Comparison of ENCODE assay signal across 8 cellular contexts in the genomic region with DNA sequence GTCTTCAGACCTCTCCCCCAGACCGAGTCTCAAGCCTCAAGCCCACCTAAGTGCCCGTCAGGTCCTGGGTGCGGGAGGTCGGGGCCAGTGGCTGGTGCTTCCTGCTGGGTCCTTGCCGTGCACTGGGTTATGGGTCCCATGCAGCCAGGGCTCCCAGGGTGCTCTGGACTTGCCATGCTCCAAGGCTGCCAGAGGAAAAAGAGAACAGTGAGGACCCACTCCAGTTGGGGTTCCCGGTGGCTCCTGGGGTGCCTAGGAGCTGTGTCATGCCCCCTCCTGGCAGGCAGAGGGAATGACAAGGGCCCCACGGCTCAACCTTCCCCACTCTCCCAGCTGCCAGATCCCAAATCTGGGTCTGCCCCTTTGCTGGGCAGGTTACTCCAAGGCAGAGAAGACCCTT. TPM values are rescaled to one million over a fixed set of nuclear protein-coding genes. Genes with fewer than 3 reads are reported as not detected.
DNase-seq lines count a peak whose midpoint lies in the region; ATAC-seq, FAIRE-seq and TF ChIP-seq lines count a peak whose summit lies in the region.
"Had no signal": no experiment of that assay in that cellular context is flagged by ENCODE, and none has a peak within 500 bp of the region (broad histone marks: within the 10 kb centered on the region; RNA-seq: fewer than 3 reads in every experiment).

No MANE protein-coding gene starts in this region.

- peaks cover 43% of the 10 kb centered on the region for H3K79me2 ChIP-seq in GM12878 (ENCODE audit: control insufficient read depth, insufficient read depth, low read length)

- RAD21 ChIA-PET in GM12878 (lab: Charles Lee; ENCODE audit: unreplicated experiment): interaction anchor here (1.0 to 29.0 kb wide), 3 partner anchors 8 to 70 kb away, joined by 3 to 578 read pairs (median 78); partner anchors contain the start of gene CYLD

- peaks cover 44% of the 10 kb centered on the region for H3K36me3 ChIP-seq in CD8-positive, alpha-beta T cell (ENCODE audit: insufficient read depth, low read length)
- H3K36me3 ChIP-seq in GM12878 (ENCODE audit: control insufficient read depth in 2 of 2, insufficient read depth in 2 of 2, low read length in 1 of 2): peaks cover 11 to 25% of the 10 kb centered on the region in 2 experiments

- peaks cover 4% of the 10 kb centered on the region for H3K9me3 ChIP-seq in CD8-positive, alpha-beta T cell (ENCODE audit: low read length)
- H3K9me3 ChIP-seq in GM12878 (replicated peaks; ENCODE audit: control insufficient read depth, insufficient read depth, low read length): peaks cover 15% of the 10 kb centered on the region

- H3K4me3 Mint-ChIP-seq in CD8-positive, alpha-beta T cell: no peak overlapping the region
- peak overlapping the region in 6 of 10 donors; percentile 30 to 60 (median 44) for H3K4me3 Mint-ChIP-seq in naive thymus-derived CD8-positive, alpha-beta T cell

- no peaks in the 10 kb centered on the region for H3K27me3 ChIP-seq in CD8-positive, alpha-beta T cell (ENCODE audit: insufficient read depth, low read length)
- H3K27me3 ChIP-seq in GM12878 (replicated peaks in 1 of 2; ENCODE audit: control insufficient read depth in 2 of 2, insufficient read depth in 2 of 2, low read length in 1 of 2): no peaks in the 10 kb centered on the region

- H3K4me1 Mint-ChIP-seq in CD8-positive, alpha-beta T cell (ENCODE audit: low read depth): peaks cover 57% of the 10 kb centered on the region
- peaks cover 26 to 58% (median 56%) of the 10 kb centered on the region in 4 donors for H3K4me1 Mint-ChIP-seq in naive thymus-derived CD8-positive, alpha-beta T cell

- peaks cover 2% of the 10 kb centered on the region for H3K9me3 Mint-ChIP-seq in CD8-positive, alpha-beta T cell
- peaks cover 0 to 15% (median 3%) of the 10 kb centered on the region in 9 donors for H3K9me3 Mint-ChIP-seq in naive thymus-derived CD8-positive, alpha-beta T cell

- BruUV-seq in GM12878 (replicated peaks; lab: Mats Ljungman, UMichigan): no TSS peak

- ATAC-seq in CD8-positive, alpha-beta T cell: no peak
- ATAC-seq in GM12878: no peak
- ATAC-seq in naive thymus-derived CD8-positive, alpha-beta T cell: no peak
- no peak for ATAC-seq in HG02610 (IDR thresholded peaks at IDR 0.05; ENCODE audit: unreplicated experiment)

- H3K27me3 Mint-ChIP-seq in CD8-positive, alpha-beta T cell (ENCODE audit: low read depth): no peaks in the 10 kb centered on the region
- H3K27me3 Mint-ChIP-seq in naive thymus-derived CD8-positive, alpha-beta T cell: no peaks in the 10 kb centered on the region

- H3K36me3 Mint-ChIP-seq in CD8-positive, alpha-beta T cell: peaks cover 77% of the 10 kb centered on the region
- H3K36me3 Mint-ChIP-seq in naive thymus-derived CD8-positive, alpha-beta T cell: peaks cover 8 to 65% (median 41%) of the 10 kb centered on the region in 3 donors

- in situ Hi-C loops in GM12878 (cut with MboI): no loop called here
- in situ Hi-C loops in KBM-7 (cut with MboI; ENCODE audit: low pct_unique_long_range_greater_than_20kb, low sequenced_read_pairs): no loop called here

- no peak overlapping the region for H3K27ac ChIP-seq in CD8-positive, alpha-beta T cell (ENCODE audit: low read depth, low read length)
- no peak overlapping the region for H3K27ac ChIP-seq in GM12878 (ENCODE audit: control insufficient read depth, insufficient read depth)

- intact Hi-C loops in CD8-positive, alpha-beta T cell (cut with DNase I, micrococcal nuclease): no loop called here
- intact Hi-C loops in GM12878 (cut with micrococcal nuclease; ENCODE audit: unreplicated experiment): no loop called here

- CTCF ChIA-PET in CD8-positive, alpha-beta T cell (lab: Charles Lee): interaction anchor here (0.7 to 6.3 kb wide), 6 partner anchors 8 to 129 kb away, joined by 3 to 111 read pairs (median 4); no protein-coding TSS in a partner anchor
- CTCF ChIA-PET in GM12878 (lab: Yijun Ruan, JAX): interaction anchor here (0.7 to 20.9 kb wide), 13 partner anchors 10 to 132 kb away, joined by 3 to 636 read pairs (median 4); no protein-coding TSS in a partner anchor

- no peak overlapping the region for H3K4me3 ChIP-seq in CD8-positive, alpha-beta T cell (ENCODE audit: low read depth, low read length)
- no peak overlapping the region for H3K4me3 ChIP-seq in GM12878

- POLR2A ChIA-PET in CD8-positive, alpha-beta T cell (lab: Charles Lee): no interaction called here
- POLR2A ChIA-PET in GM12878 (lab: Charles Lee): interaction anchor here (1.2 to 5.2 kb wide), 5 partner anchors 19 to 67 kb away, joined by 3 to 42 read pairs (median 6); no protein-coding TSS in a partner anchor
- POLR2A ChIA-PET in naive thymus-derived CD8-positive, alpha-beta T cell (lab: Charles Lee): interaction anchor here (1.5 to 6.3 kb wide), 3 partner anchors 9 to 68 kb away, joined by 3 to 51 read pairs (median 10); no protein-coding TSS in a partner anchor

- H2AFZ ChIP-seq in GM12878 (ENCODE audit: control insufficient read depth, low read depth, low read length): no peak overlapping the region

- FAIRE-seq in GM18507 (lab: Jason Lieb, UNC): peak; percentile 46
- FAIRE-seq in GM12878 (lab: Jason Lieb, UNC): no peak

- TF ChIP-seq CTCF in CD8-positive, alpha-beta T cell (IDR thresholded peaks at IDR 0.05): peak; percentile 42
- TF ChIP-seq CTCF in GM12878 (IDR thresholded peaks at IDR 0.05 in 2 of 3, conservative IDR thresholded peaks at IDR 0.05 in 1 of 3; ENCODE audit: control insufficient read depth in 2 of 3, extremely low read depth in 1 of 3, insufficient read depth in 1 of 3, low read depth in 3 of 3, low read length in 3 of 3): peak; percentile 34 to 64 (median 62)

- no peak for TF ChIP-seq POLR2A in GM12878 (IDR thresholded peaks at IDR 0.05; ENCODE audit: low read depth, low read length)

- H4K20me1 ChIP-seq in GM12878 (ENCODE audit: control insufficient read depth, insufficient read depth): no peaks in the 10 kb centered on the region

- 79% methylated on average over 7 of the region's 7 CpGs for WGBS in GM12878 (ENCODE audit: insufficient coverage, insufficient replicate concordance, low lambda C conversion rate, missing lambda C conversion rate)

- TF ChIP-seq EP300 in GM12878 (IDR thresholded peaks at IDR 0.05; ENCODE audit: borderline replicate concordance in 1 of 2, control insufficient read depth in 1 of 2, low read depth in 2 of 2, low read length in 2 of 2): no peak

- peaks cover 40% of the 10 kb centered on the region for H3K4me1 ChIP-seq in CD8-positive, alpha-beta T cell (ENCODE audit: insufficient read depth, low read length)
- peaks cover 12% of the 10 kb centered on the region for H3K4me1 ChIP-seq in GM12878 (ENCODE audit: control insufficient read depth, insufficient read depth, low read length)

- H3K4me2 ChIP-seq in GM12878 (ENCODE audit: control insufficient read depth, insufficient read depth): no peak overlapping the region

- no peak overlapping the region for H3K9ac ChIP-seq in GM12878 (ENCODE audit: control insufficient read depth, insufficient read depth, low read length)

- TF ChIP-seq RAD21 in GM12878 (IDR thresholded peaks at IDR 0.05; ENCODE audit: insufficient read depth, low read depth, low read length): 0 out of 2 replicates have a peak, but pooled peaks have one; percentile 12

- no peak for DNase-seq in CD8-positive, alpha-beta T cell
- DNase-seq in GM18507 (ENCODE audit: extremely low spot score, insufficient read length, low read depth) (no peak), GM12878 (ENCODE audit: low read depth, low spot score) (no peak), occipital lobe (lab: John Stamatoyannopoulos, UW) (no peak), KBM-7 (no peak)
- DNase-seq in naive thymus-derived CD8-positive, alpha-beta T cell: no peak
- DNase-seq: NCI-H774 had no signal

- peak overlapping the region; percentile 70 for H3K27ac Mint-ChIP-seq in CD8-positive, alpha-beta T cell
- H3K27ac Mint-ChIP-seq in naive thymus-derived CD8-positive, alpha-beta T cell: peak overlapping the region; percentile 80 to 98 (median 92)

- SMC1A ChIA-PET in GM12878 (lab: Charles Lee; ENCODE audit: uncharacterized antibody, unreplicated experiment): interaction anchor here (0.6 to 24.8 kb wide), 5 partner anchors 11 to 464 kb away, joined by 3 to 600 read pairs (median 112); partner anchors contain the start of genes CYLD and NOD2

RNA-seq across cellular contexts. Expression of gene SNX20, which starts 3.8 kb away (rescaled TPM):
- 10 to 100 TPM; 18.6 to 20.1 TPM for total RNA-seq in CD8-positive, alpha-beta T cell
- 27.1 and 29.2 TPM in 2 replicates for total RNA-seq in GM12878 (2013; cell fraction: nucleolus; rRNA removed)
- total RNA-seq in GM12878 (2014; rRNA removed) (21.9 and 22.3 TPM in 2 replicates), GM12878 (2014; rRNA removed; fragmentation: Illumina TruSeq; extraction: Trizol) (20.2 and 21.9 TPM in 2 replicates), GM12878 (2021) (21.4 and 24.1 TPM in 2 replicates), occipital lobe (0.16 TPM)
- polyA plus RNA-seq in GM12878 (2011; ENCODE audit: low read depth): 8.8 TPM
- polyA plus RNA-seq in GM12878 (2011; rRNA removed) (24.3 and 30.8 TPM in 2 replicates), GM12878 (2014; fragmentation: Illumina TruSeq; extraction: Trizol) (21.4 and 25.0 TPM in 2 replicates), GM12878 (2014; fragmentation: Nextera tagmentation; extraction: Ambion mirVana) (1 to 10 TPM; 4.6 to 6.9 TPM), GM12878 (2014; rRNA removed) (23.6 and 26.3 TPM in 2 replicates), GM12878 (2016; fragmentation: Nextera tagmentation; extraction: Ambion mirVana) (10 to 100 TPM; 18.1 to 22.2 TPM)
- 28.4 and 32.0 TPM in 2 replicates for polyA plus RNA-seq in GM12878 (2011; cell fraction: cytosol; rRNA removed)
- 25.9 and 28.6 TPM in 2 replicates for polyA plus RNA-seq in GM12878 (2011; cell fraction: nucleus; rRNA removed)
- polyA plus RNA-seq in GM12878 (2012): 12.8 and 16.6 TPM in 2 replicates
- 17.4 and 23.7 TPM in 2 replicates for polyA minus RNA-seq in GM12878 (2011; rRNA and poly(A)+ RNA removed)
- polyA minus RNA-seq in GM12878 (2011; cell fraction: cytosol; rRNA and poly(A)+ RNA removed): 11.6 and 14.7 TPM in 2 replicates
- polyA minus RNA-seq in GM12878 (2011; cell fraction: nucleus; rRNA and poly(A)+ RNA removed): 9.4 and 13.3 TPM in 2 replicates
- 10 to 100 TPM; 38.3 to 42.8 TPM for total RNA-seq in naive thymus-derived CD8-positive, alpha-beta T cell
- 10 to 100 TPM; 31.1 to 50.4 (median 34.4) TPM for polyA plus RNA-seq in naive thymus-derived CD8-positive, alpha-beta T cell

RNA-seq across cellular contexts. Expression of gene NOD2, which starts 16.1 kb away (rescaled TPM):
- under 1 TPM; 0.86 to 0.90 TPM for total RNA-seq in CD8-positive, alpha-beta T cell
- 190 and 241 TPM in 2 replicates for total RNA-seq in GM12878 (2013; cell fraction: nucleolus; rRNA removed)
- total RNA-seq in GM12878 (2014; rRNA removed): 9.9 and 13.4 TPM in 2 replicates
- total RNA-seq in GM12878 (2014; rRNA removed; fragmentation: Illumina TruSeq; extraction: Trizol): 5.8 and 6.9 TPM in 2 replicates
- 12.8 and 13.3 TPM in 2 replicates for total RNA-seq in GM12878 (2021)
- 4.5 TPM for polyA plus RNA-seq in GM12878 (2011; ENCODE audit: low read depth)
- polyA plus RNA-seq in GM12878 (2011; rRNA removed): 10.4 and 18.6 TPM in 2 replicates
- polyA plus RNA-seq in GM12878 (2011; cell fraction: cytosol; rRNA removed): 24.3 and 24.8 TPM in 2 replicates
- polyA plus RNA-seq in GM12878 (2011; cell fraction: nucleus; rRNA removed): 58.1 and 59.5 TPM in 2 replicates
- 8.1 and 9.0 TPM in 2 replicates for polyA plus RNA-seq in GM12878 (2012)
- polyA plus RNA-seq in GM12878 (2014; fragmentation: Illumina TruSeq; extraction: Trizol): 6.6 and 7.6 TPM in 2 replicates
- 1 to 10 TPM; 1.0 to 1.6 TPM for polyA plus RNA-seq in GM12878 (2014; fragmentation: Nextera tagmentation; extraction: Ambion mirVana)
- polyA plus RNA-seq in GM12878 (2014; rRNA removed): 9.9 and 11.6 TPM in 2 replicates
- 1 to 10 TPM; 4.3 to 4.5 TPM for polyA plus RNA-seq in GM12878 (2016; fragmentation: Nextera tagmentation; extraction: Ambion mirVana)
- polyA minus RNA-seq in GM12878 (2011; rRNA and poly(A)+ RNA removed): 39.9 and 63.9 TPM in 2 replicates
- polyA minus RNA-seq in GM12878 (2011; cell fraction: cytosol; rRNA and poly(A)+ RNA removed): 13.1 and 17.5 TPM in 2 replicates
- 39.9 and 55.8 TPM in 2 replicates for polyA minus RNA-seq in GM12878 (2011; cell fraction: nucleus; rRNA and poly(A)+ RNA removed)
- total RNA-seq in naive thymus-derived CD8-positive, alpha-beta T cell: under 1 TPM; 0.08 to 0.49 TPM
- under 1 TPM in 2 of 3 donors, not detected in 1; 0.33 to 0.51 TPM for polyA plus RNA-seq in naive thymus-derived CD8-positive, alpha-beta T cell
- 0.16 TPM for total RNA-seq in occipital lobe

Comparison
In these comparisons a context has a peak if more than half of its experiments do, and no peak if none do; other contexts are left out.
1. RNA of gene SNX20, which starts 3.8 kb away (total RNA-seq): 38.3 to 42.8 TPM in naive thymus-derived CD8-positive, alpha-beta T cell, 20.2 to 29.2 TPM in GM12878 and 18.6 to 20.1 TPM in CD8-positive, alpha-beta T cell; 0.16 TPM in occipital lobe (single experiment); every median in the first group is over 10 times any median in the second.